ENCODE assay signal across 28 cellular contexts in genomic region chr14:88106377-88106776, GRCh38.
"Had no signal": no experiment of that assay in that cellular context is flagged by ENCODE, and none has a peak within 500 bp of the region (broad histone marks: within the 10 kb centered on the region; RNA-seq: fewer than 3 reads in every experiment).

No MANE protein-coding gene starts in this region.

- H3K4me3 Mint-ChIP-seq: activated CD4-positive, alpha-beta memory T cell treated with anti-CD3 and anti-CD28 coated beads for 36 hours; activated CD4-positive, alpha-beta T cell treated with anti-CD3 and anti-CD28 coated beads, Interleukin-2, amount 10 ng/mL, durations not matched to agents 7 days and 5 days; activated T-cell treated with anti-CD3 and anti-CD28 coated beads, Interleukin-2, amount 50 U/mL, for 4 hours; T-helper 1 cell treated with Interleukin-12 subunit alpha and Interleukin-12 subunit beta and Interleukin-4 antibody, amounts not matched to agents 30 μg/mL and 1 μg/mL, for 36 hours had no signal

- H3K9me3 ChIP-seq: MG63, SJCRH30 had no signal

- H3K27me3 ChIP-seq: breast epithelium, MG63, SJCRH30 had no signal

- H3K27ac Mint-ChIP-seq: activated CD4-positive, alpha-beta memory T cell treated with anti-CD3 and anti-CD28 coated beads for 36 hours; activated CD4-positive, alpha-beta T cell treated with anti-CD3 and anti-CD28 coated beads, Interleukin-2, amount 10 ng/mL, durations not matched to agents 7 days and 5 days; activated naive CD4-positive, alpha-beta T cell treated with anti-CD3 and anti-CD28 coated beads, Interleukin-2, amount 50 U/mL, for 72 hours; T-helper 1 cell treated with Interleukin-12 subunit alpha and Interleukin-12 subunit beta and Interleukin-4 antibody, amounts not matched to agents 30 μg/mL and 1 μg/mL, for 36 hours had no signal

- ATAC-seq: activated naive CD4-positive, alpha-beta T cell treated with anti-CD3 and anti-CD28 coated beads, Interleukin-2, amount 50 U/mL, for 72 hours; activated T-cell treated with anti-CD3 and anti-CD28 coated beads, Interleukin-2, amount 50 U/mL, for 4 hours; SK-N-SH treated with all-trans-retinoic acid at 6 μM for 48 hours had no signal

- H3K27me3 Mint-ChIP-seq: activated CD4-positive, alpha-beta T cell treated with anti-CD3 and anti-CD28 coated beads, Interleukin-2, amount 10 ng/mL, durations not matched to agents 7 days and 5 days had no signal

- H3K4me3 ChIP-seq: breast epithelium, MG63, SJCRH30 had no signal

- H3K4me1 Mint-ChIP-seq: activated CD4-positive, alpha-beta T cell treated with anti-CD3 and anti-CD28 coated beads, Interleukin-2, amount 10 ng/mL, durations not matched to agents 7 days and 5 days had no signal

- H3K27ac ChIP-seq: breast epithelium, RWPE1, SJCRH30 had no signal

- DNase-seq: activated CD4-positive, alpha-beta memory T cell treated with anti-CD3 and anti-CD28 coated beads for 36 hours; activated CD4-positive, alpha-beta T cell treated with anti-CD3 and anti-CD28 coated beads, Interleukin-2, amount 10 ng/mL, durations not matched to agents 7 days and 5 days; activated CD4-positive, CD25-positive, alpha-beta regulatory T cell; activated CD8-positive, alpha-beta memory T cell treated with anti-CD3 and anti-CD28 coated beads for 24 hours; activated effector memory CD4-positive, alpha-beta T cell treated with anti-CD3 and anti-CD28 coated beads, Interleukin-2, amount 50 U/mL, for 16 hours; activated naive CD4-positive, alpha-beta T cell treated with Interleukin-2 at 50 U/mL for 16 hours; activated T-cell treated with anti-CD3 and anti-CD28 coated beads, Interleukin-2, amount 50 U/mL, for 4 hours; anterior cingulate cortex; caudate nucleus; MG63; MV-4-11; NCI-H1092 treated with DMSO at 0.1 percent for 48 hours; NCI-H1417 treated with DMSO at 0.1 percent for 48 hours; NCI-H1694; NCI-H2029; NCI-H2107; NCI-H2171 treated with DMSO at 0.1 percent for 48 hours; NCI-H226; NCI-H526; NCI-H82; Right ventricle myocardium superior; SJCRH30; T-helper 9 cell had no signal

- H3K4me1 ChIP-seq: breast epithelium, SJCRH30 had no signal

- H3K36me3 ChIP-seq: breast epithelium, MG63, SJCRH30 had no signal
